17 cellular contexts compared by ENCODE assay signal in the genomic region with DNA sequence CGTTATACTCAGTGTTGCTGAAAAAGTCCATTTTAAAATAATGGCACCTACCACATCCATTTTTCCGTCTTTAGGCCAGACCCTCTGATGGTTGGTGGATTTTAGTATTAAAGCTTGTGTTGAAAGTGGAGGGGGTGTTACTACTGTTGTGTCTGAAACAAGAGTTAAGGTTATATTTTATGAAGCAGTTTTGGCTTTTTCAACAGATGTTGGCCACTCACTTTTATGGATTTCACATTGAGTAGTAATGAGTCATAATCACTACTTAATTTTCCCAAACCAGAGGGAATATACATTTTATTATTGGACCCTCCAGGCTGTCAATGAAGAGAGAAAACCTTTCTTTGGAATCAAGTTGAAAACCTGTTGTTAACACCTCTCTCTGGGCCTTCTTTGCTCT.
DNase-seq lines count a peak whose midpoint lies in the region; ATAC-seq and TF ChIP-seq lines count a peak whose summit lies in the region.
"Had no signal": no experiment of that assay in that cellular context is flagged by ENCODE, and none has a peak within 500 bp of the region (broad histone marks: within the 10 kb centered on the region; RNA-seq: fewer than 3 reads in every experiment).

No MANE protein-coding gene starts in this region.

- no peaks in the 10 kb centered on the region for H3K9me3 ChIP-seq in IMR-90 (ENCODE audit: control insufficient read depth, insufficient read depth, low read length)
- H3K9me3 ChIP-seq in fibroblast of lung (ENCODE audit: control insufficient read depth, insufficient read depth, low read depth, low read length) = no peaks in the 10 kb centered on the region
- H3K9me3 ChIP-seq in skeletal muscle satellite cell (replicated peaks; ENCODE audit: low read length) = no peaks in the 10 kb centered on the region
- no peaks in the 10 kb centered on the region for H3K9me3 ChIP-seq in A673 (ENCODE audit: low read depth, low read length, poor library complexity, severe bottlenecking)
- H3K9me3 ChIP-seq: BLaER1, SJCRH30 had no signal

- no peak for TF ChIP-seq POLR2A in IMR-90 (IDR thresholded peaks at IDR 0.05; ENCODE audit: low read depth, low read length)

- no peak overlapping the region for H3K14ac ChIP-seq in IMR-90 (replicated peaks; ENCODE audit: low read depth, low read length)

- no peak overlapping the region for H3K9ac ChIP-seq in IMR-90 (ENCODE audit: low read depth, low read length)
- no peak overlapping the region for H3K9ac ChIP-seq in fibroblast of lung (ENCODE audit: insufficient read depth, low read length)
- no peak overlapping the region for H3K9ac ChIP-seq in skeletal muscle satellite cell (ENCODE audit: low read depth, low read length)
- H3K9ac ChIP-seq: BLaER1 had no signal

- H2BK15ac ChIP-seq in IMR-90 (ENCODE audit: low read depth, low read length) = no peak overlapping the region

- H3K27ac ChIP-seq in IMR-90 (ENCODE audit: insufficient read depth, low read length) (no peak overlapping the region), fibroblast of lung (ENCODE audit: insufficient read depth, low read length) (no peak overlapping the region), A673 (ENCODE audit: low read depth, low read length, poor library complexity, severe bottlenecking) (no peak overlapping the region)
- H3K27ac ChIP-seq: BLaER1, SJCRH30 had no signal

- no peak overlapping the region for H4K91ac ChIP-seq in IMR-90 (ENCODE audit: insufficient read depth, low read depth, low read length)

- in situ Hi-C loops in IMR-90 (cut with MboI; ENCODE audit: low sequenced_read_pairs) = no loop called here

- H3K79me1 ChIP-seq in IMR-90 (ENCODE audit: low read depth in 1 of 2, low read length in 2 of 2) = peaks cover 0 to 47% of the 10 kb centered on the region in 2 experiments; a peak in 2 of 4 replicates

- dilution Hi-C loops in IMR-90 (cut with HindIII; ENCODE audit: low sequenced_read_pairs, unreplicated experiment) = no loop called here

- H2BK5ac ChIP-seq in IMR-90 (ENCODE audit: low read depth, low read length, poor library complexity, severe bottlenecking) = peak overlapping the region; percentile 48

- no peak overlapping the region for H2AK5ac ChIP-seq in IMR-90 (ENCODE audit: low read depth, low read length)

- intact Hi-C loops in IMR-90 (cut with micrococcal nuclease) = no loop called here
- intact Hi-C loops in A673 (cut with micrococcal nuclease; ENCODE audit: unreplicated experiment) = no loop called here

- TF ChIP-seq RAD21 in IMR-90 (IDR thresholded peaks at IDR 0.05; ENCODE audit: low read length) = no peak

- no peak for TF ChIP-seq CTCF in IMR-90 (conservative IDR thresholded peaks at IDR 0.05; ENCODE audit: low read depth, low read length)
- TF ChIP-seq CTCF in fibroblast of lung (conservative IDR thresholded peaks at IDR 0.05 in 1 of 2, IDR thresholded peaks at IDR 0.05 in 1 of 2; ENCODE audit: low read depth in 1 of 2, low read length in 2 of 2) = no peak
- TF ChIP-seq CTCF in A673 (conservative IDR thresholded peaks at IDR 0.05; ENCODE audit: low read depth, low read length) = no peak

- no peak overlapping the region for H3K23ac ChIP-seq in IMR-90 (ENCODE audit: low read depth, low read length)

- peaks cover 48% of the 10 kb centered on the region for H3K9me1 ChIP-seq in IMR-90 (ENCODE audit: insufficient read depth, low read length)

- ATAC-seq in IMR-90 (ENCODE audit: low read depth) (no peak), HG03378 (IDR thresholded peaks at IDR 0.05; ENCODE audit: unreplicated experiment) (no peak)

- DNase-seq in ELR (ENCODE audit: low read depth) (peak; percentile 55), IMR-90 (peak; percentile 54), fibroblast of lung (ENCODE audit: low read depth in 2 of 2) (peak; percentile 28 to 45), A673 (ENCODE audit: low spot score) (no peak)
- no peak for DNase-seq in stimulated activated CD4-positive, alpha-beta T cell treated with anti-CD3 and anti-CD28 coated beads, Interleukin-2, amount 100 ng/mL, for 24 hours
- DNase-seq: CD8-positive, alpha-beta memory T cell; Karpas-422; MM.1S; NCI-H1105 treated with DMSO at 0.1 percent for 48 hours; NCI-H1930; NCI-H2171; NCI-H82; RPMI8226; SJCRH30 had no signal

- BruUV-seq in IMR-90 (replicated peaks; lab: Mats Ljungman, UMichigan) = no TSS peak
- BruUV-seq in A673 (replicated peaks; lab: Mats Ljungman, UMichigan) = no TSS peak

- peaks cover 100% of the 10 kb centered on the region for H3K79me2 ChIP-seq in fibroblast of lung (ENCODE audit: control insufficient read depth, insufficient read depth, low read length)

- no peak overlapping the region for H3K56ac ChIP-seq in IMR-90 (ENCODE audit: extremely low read depth, insufficient read depth, low read length)

- POLR2A ChIA-PET in IMR-90 (lab: Charles Lee; ENCODE audit: unreplicated experiment) (no interaction called here), A673 (lab: Charles Lee; ENCODE audit: low non-redundant PET) (no interaction called here)

- WGBS in IMR-90 (ENCODE audit: extremely low coverage in 2 of 2, insufficient read length in 1 of 2), 2 experiments = no CpG with 5 or more reads among the region's 2 CpGs

- H3K4me1 ChIP-seq in IMR-90 (ENCODE audit: control insufficient read depth, insufficient read depth, low read length) = peaks cover 39% of the 10 kb centered on the region
- H3K4me1 ChIP-seq in fibroblast of lung (ENCODE audit: control insufficient read depth, extremely low read depth, insufficient read depth, low read length) = peaks cover 9% of the 10 kb centered on the region
- H3K4me1 ChIP-seq in skeletal muscle satellite cell (ENCODE audit: control insufficient read depth, insufficient read depth, low read length) = peaks cover 77% of the 10 kb centered on the region
- peaks cover 11% of the 10 kb centered on the region for H3K4me1 ChIP-seq in A673 (ENCODE audit: insufficient read depth, low read length, poor library complexity, severe bottlenecking)
- H3K4me1 ChIP-seq: SJCRH30 had no signal

- H2AK9ac ChIP-seq in IMR-90 (replicated peaks; ENCODE audit: low read depth, low read length, poor library complexity) = no peak overlapping the region

- H3K27me3 ChIP-seq in IMR-90 (ENCODE audit: control insufficient read depth, insufficient read depth, low read length) (no peaks in the 10 kb centered on the region), fibroblast of lung (ENCODE audit: control insufficient read depth, insufficient read depth, low read length) (no peaks in the 10 kb centered on the region), skeletal muscle satellite cell (ENCODE audit: control insufficient read depth, insufficient read depth, low read length) (no peaks in the 10 kb centered on the region), A673 (replicated peaks; ENCODE audit: insufficient read depth, low read depth, low read length, poor library complexity) (no peaks in the 10 kb centered on the region)
- H3K27me3 ChIP-seq: BLaER1, SJCRH30 had no signal

- no peak overlapping the region for H4K8ac ChIP-seq in IMR-90 (ENCODE audit: low read depth in 2 of 2, low read length in 2 of 2)

- H3K36me3 ChIP-seq in IMR-90 (ENCODE audit: control insufficient read depth, insufficient read depth, low read length) (peaks cover 18% of the 10 kb centered on the region), fibroblast of lung (ENCODE audit: control insufficient read depth, insufficient read depth, low read length) (no peaks in the 10 kb centered on the region), skeletal muscle satellite cell (ENCODE audit: insufficient read depth, low read length) (peaks cover 3% of the 10 kb centered on the region), A673 (ENCODE audit: insufficient read depth, low read length, poor library complexity, severe bottlenecking) (no peaks in the 10 kb centered on the region)
- H3K36me3 ChIP-seq: SJCRH30 had no signal

- CTCF ChIA-PET in IMR-90 (lab: Yijun Ruan, JAX) (no interaction called here), A673 (lab: Charles Lee) (no interaction called here)

- H4K5ac ChIP-seq in IMR-90 (ENCODE audit: low read depth, low read length) = no peak overlapping the region

- no peak overlapping the region for H2BK20ac ChIP-seq in IMR-90 (ENCODE audit: low read depth, low read length)

- H2BK120ac ChIP-seq in IMR-90 (ENCODE audit: low read depth, low read length) = no peak overlapping the region

- no peak overlapping the region for H3K4ac ChIP-seq in IMR-90 (ENCODE audit: low read depth, low read length)

- no peak overlapping the region for H2AFZ ChIP-seq in IMR-90 (replicated peaks; ENCODE audit: low read length, poor library complexity)
- H2AFZ ChIP-seq in fibroblast of lung (ENCODE audit: low read length) = no peak overlapping the region

- H4K20me1 ChIP-seq in IMR-90 (ENCODE audit: insufficient read depth, low read length) = peaks cover 99% of the 10 kb centered on the region
- peaks cover 12% of the 10 kb centered on the region for H4K20me1 ChIP-seq in fibroblast of lung (ENCODE audit: control insufficient read depth, extremely low read depth, insufficient read depth, low read length)

- H3K4me2 ChIP-seq in IMR-90 (ENCODE audit: low read depth, low read length) (peak overlapping the region; percentile 10; the same call in 1 of the 2 replicates), fibroblast of lung (ENCODE audit: extremely low read depth, insufficient read depth, low read length) (no peak overlapping the region), skeletal muscle satellite cell (ENCODE audit: low read length) (peak overlapping the region; percentile 26)
- H3K4me2 ChIP-seq: BLaER1 had no signal

- no peak overlapping the region for H3K18ac ChIP-seq in IMR-90 (ENCODE audit: low read depth, low read length)

- H3K4me3 ChIP-seq in IMR-90 (ENCODE audit: insufficient read depth, low read depth, low read length) (no peak overlapping the region), fibroblast of lung (replicated peaks in 1 of 4; ENCODE audit: control extremely low read depth in 1 of 4, insufficient read depth in 1 of 4, low read depth in 3 of 4, low read length in 4 of 4) (no peak overlapping the region), skeletal muscle satellite cell (ENCODE audit: low read length) (no peak overlapping the region), A673 (ENCODE audit: low read depth, low read length, poor library complexity, severe bottlenecking) (no peak overlapping the region)
- H3K4me3 ChIP-seq: BLaER1, SJCRH30 had no signal

TF ChIP-seq in IMR-90, 13 proteins besides CTCF, POLR2A, EP300 and RAD21:
- TF ChIP-seq CEBPB (IDR thresholded peaks at IDR 0.05; ENCODE audit: low read depth, low read length) (no peak), FOS (IDR thresholded peaks at IDR 0.05; ENCODE audit: low read depth, low read length) (no peak), ELK1 (IDR thresholded peaks at IDR 0.05; ENCODE audit: borderline replicate concordance, low read depth, low read length) (no peak), MAZ (IDR thresholded peaks at IDR 0.05; ENCODE audit: borderline replicate concordance, low read depth, low read length) (no peak)

Comparison
In these comparisons a context has a peak if more than half of its experiments do, and no peak if none do; other contexts are left out.
1. DNase-seq: peak in ELR (single experiment), IMR-90 (single experiment) and fibroblast of lung (2 of 2); none in A673 (single experiment) and stimulated activated CD4-positive, alpha-beta T cell treated with anti-CD3 and anti-CD28 coated beads, Interleukin-2, amount 100 ng/mL, for 24 hours (0 of 2).